Comparison of ENCODE assay signal across 36 cellular contexts in the genomic region with DNA sequence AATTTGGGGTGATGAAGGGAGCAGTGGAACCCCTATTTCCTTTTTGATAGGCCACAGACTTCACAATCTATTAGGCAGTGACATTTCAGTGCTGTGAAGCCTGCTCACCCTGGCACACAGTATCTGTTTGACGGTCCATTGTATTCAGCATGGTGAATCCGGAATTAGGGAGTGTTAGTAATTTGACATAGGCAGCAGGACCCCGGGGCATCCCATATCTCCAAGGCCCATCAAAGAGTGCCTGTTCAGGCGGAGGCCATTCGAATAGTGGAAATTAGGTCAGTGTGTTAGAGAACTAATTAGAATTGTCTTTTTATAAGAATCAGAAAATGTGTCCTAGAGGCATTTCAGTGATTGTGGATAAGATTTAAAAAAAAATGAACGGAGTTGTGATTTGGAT.
"Had no signal": no experiment of that assay in that cellular context is flagged by ENCODE, and none has a peak within 500 bp of the region (broad histone marks: within the 10 kb centered on the region; RNA-seq: fewer than 3 reads in every experiment).

No MANE protein-coding gene starts in this region.

- H3K27ac ChIP-seq: adrenal gland, body of pancreas, cardiac muscle cell, coronary artery, dorsolateral prefrontal cortex, epithelial cell of prostate, esophagus squamous epithelium had no signal

- H3K36me3 ChIP-seq: adrenal gland, cardiac muscle cell, esophagus squamous epithelium had no signal

- ATAC-seq: activated CD4-positive, alpha-beta T cell treated with anti-CD3 and anti-CD28 coated beads for 36 hours; activated CD8-positive, alpha-beta memory T cell treated with anti-CD3 and anti-CD28 coated beads, Interleukin-2, amount 10 ng/mL, durations not matched to agents 7 days and 5 days; activated CD8-positive, alpha-beta T cell treated with anti-CD3 and anti-CD28 coated beads, Interleukin-2, amount 10 ng/mL, durations not matched to agents 7 days and 5 days; activated naive CD8-positive, alpha-beta T cell treated with anti-CD3 and anti-CD28 coated beads, Interleukin-2, amount 50 U/mL, for 24 hours; body of pancreas; T-cell had no signal

- H3K9me3 ChIP-seq: adrenal gland, body of pancreas, esophagus squamous epithelium had no signal

- H3K4me1 Mint-ChIP-seq: activated CD4-positive, alpha-beta T cell treated with anti-CD3 and anti-CD28 coated beads for 36 hours; activated CD4-positive, alpha-beta T cell treated with anti-CD3 and anti-CD28 coated beads, Interleukin-2, amount 10 ng/mL, durations not matched to agents 24 days and 14 days; activated CD8-positive, alpha-beta memory T cell treated with anti-CD3 and anti-CD28 coated beads, Interleukin-2, amount 10 ng/mL, durations not matched to agents 7 days and 5 days; activated naive CD4-positive, alpha-beta T cell treated with anti-CD3 and anti-CD28 coated beads, Interleukin-2, amount 50 U/mL, for 24 hours; activated naive CD8-positive, alpha-beta T cell treated with anti-CD3 and anti-CD28 coated beads for 36 hours; activated naive CD8-positive, alpha-beta T cell treated with anti-CD3 and anti-CD28 coated beads, Interleukin-2, amount 50 U/mL, for 24 hours; T-cell had no signal

- H3K4me1 ChIP-seq: adrenal gland, body of pancreas, esophagus squamous epithelium had no signal

- H3K27me3 Mint-ChIP-seq: activated CD4-positive, alpha-beta memory T cell treated with anti-CD3 and anti-CD28 coated beads for 36 hours; activated CD4-positive, alpha-beta T cell treated with anti-CD3 and anti-CD28 coated beads for 36 hours; activated CD4-positive, alpha-beta T cell treated with anti-CD3 and anti-CD28 coated beads, Interleukin-2, amount 10 ng/mL, durations not matched to agents 24 days and 14 days; activated CD8-positive, alpha-beta memory T cell treated with anti-CD3 and anti-CD28 coated beads, Interleukin-2, amount 10 ng/mL, durations not matched to agents 7 days and 5 days; activated naive CD4-positive, alpha-beta T cell treated with anti-CD3 and anti-CD28 coated beads, Interleukin-2, amount 50 U/mL, for 24 hours; activated naive CD8-positive, alpha-beta T cell treated with anti-CD3 and anti-CD28 coated beads for 36 hours; activated naive CD8-positive, alpha-beta T cell treated with anti-CD3 and anti-CD28 coated beads, Interleukin-2, amount 50 U/mL, for 24 hours; dendritic cell treated with granulocyte-macrophage colony-stimulating factor and Interleukin-4, amounts not matched to agents 40 ng/mL and 50 ng/mL, for 4 days; T-cell had no signal

- H3K4me3 Mint-ChIP-seq: activated CD4-positive, alpha-beta memory T cell treated with anti-CD3 and anti-CD28 coated beads for 36 hours; activated CD4-positive, alpha-beta T cell treated with anti-CD3 and anti-CD28 coated beads for 36 hours; activated CD4-positive, alpha-beta T cell treated with anti-CD3 and anti-CD28 coated beads, Interleukin-2, amount 10 ng/mL, durations not matched to agents 24 days and 14 days; activated CD8-positive, alpha-beta memory T cell treated with anti-CD3 and anti-CD28 coated beads, Interleukin-2, amount 10 ng/mL, durations not matched to agents 7 days and 5 days; activated CD8-positive, alpha-beta T cell treated with anti-CD3 and anti-CD28 coated beads, Interleukin-2, amount 10 ng/mL, durations not matched to agents 7 days and 5 days; activated naive CD4-positive, alpha-beta T cell treated with anti-CD3 and anti-CD28 coated beads for 36 hours; activated naive CD4-positive, alpha-beta T cell treated with anti-CD3 and anti-CD28 coated beads, Interleukin-2, amount 50 U/mL, for 24 hours; activated naive CD8-positive, alpha-beta T cell treated with anti-CD3 and anti-CD28 coated beads for 36 hours; activated naive CD8-positive, alpha-beta T cell treated with anti-CD3 and anti-CD28 coated beads, Interleukin-2, amount 50 U/mL, for 24 hours; activated T-helper 1 cell treated with anti-CD3 and anti-CD28 coated beads, Interleukin-12 subunit alpha, Interleukin-12 subunit beta, Interleukin-2, Interleukin-4 antibody, amounts not matched to agents 30 ng/mL and 10 ng/mL and 1 ng/mL, durations not matched to agents 14 hours and 24 hours and 36 hours; dendritic cell treated with granulocyte-macrophage colony-stimulating factor and Interleukin-4, amounts not matched to agents 40 ng/mL and 50 ng/mL, for 4 days; T-cell; T-helper 1 cell treated with Interleukin-12 subunit alpha and Interleukin-12 subunit beta and Interleukin-4 antibody, amounts not matched to agents 30 μg/mL and 1 μg/mL, for 36 hours; T-helper 2 cell treated with Interferon-gamma antibody and Interleukin-4, amounts not matched to agents 5 μg/mL and 100 μg/mL, for 36 hours had no signal

- H3K4me3 ChIP-seq: adrenal gland, body of pancreas, cardiac muscle cell, coronary artery, dorsolateral prefrontal cortex, esophagus squamous epithelium had no signal

- DNase-seq: activated CD4-positive, alpha-beta memory T cell treated with anti-CD3 and anti-CD28 coated beads for 36 hours; activated CD4-positive, alpha-beta T cell treated with anti-CD3 and anti-CD28 coated beads for 36 hours; activated CD4-positive, alpha-beta T cell treated with anti-CD3 and anti-CD28 coated beads, Interleukin-2, amount 10 ng/mL, durations not matched to agents 24 days and 14 days; activated CD4-positive, CD25-positive, alpha-beta regulatory T cell; activated CD4-positive, CD25-positive, alpha-beta regulatory T cell treated with anti-CD3 and anti-CD28 coated beads, Interleukin-2, amount 50 U/mL, for 72 hours; activated CD8-positive, alpha-beta memory T cell treated with anti-CD3 and anti-CD28 coated beads, Interleukin-2, amount 10 ng/mL, durations not matched to agents 7 days and 5 days; activated CD8-positive, alpha-beta memory T cell treated with anti-CD3 and anti-CD28 coated beads, Interleukin-2, amount 50 U/mL, for 4 hours; activated CD8-positive, alpha-beta T cell treated with anti-CD3 and anti-CD28 coated beads, Interleukin-2, amount 10 ng/mL, durations not matched to agents 7 days and 5 days; activated effector memory CD4-positive, alpha-beta T cell treated with anti-CD3 and anti-CD28 coated beads, Interleukin-2, amount 50 U/mL, for 16 hours; activated naive CD4-positive, alpha-beta T cell treated with anti-CD3 and anti-CD28 coated beads for 36 hours; activated naive CD8-positive, alpha-beta T cell treated with anti-CD3 and anti-CD28 coated beads for 36 hours; activated naive CD8-positive, alpha-beta T cell treated with anti-CD3 and anti-CD28 coated beads, Interleukin-2, amount 50 U/mL, for 24 hours; activated T-cell treated with anti-CD3 and anti-CD28 coated beads, Interleukin-2, amount 50 U/mL, for 1 hour; activated T-cell treated with anti-CD3 and anti-CD28 coated beads, Interleukin-2, amount 50 U/mL, for 48 hours; adrenal gland; amygdala; aorta; body of pancreas; central memory CD4-positive, alpha-beta T cell; cerebellar nuclear complex; dorsolateral prefrontal cortex; effector memory CD4-positive, alpha-beta T cell; esophagus squamous epithelium; head of caudate nucleus; SW 1271; T-cell; T1000 had no signal

- H3K27me3 ChIP-seq: adrenal gland, body of pancreas, cardiac muscle cell, esophagus squamous epithelium had no signal

- H3K27ac Mint-ChIP-seq: activated CD4-positive, alpha-beta memory T cell treated with anti-CD3 and anti-CD28 coated beads for 36 hours; activated CD4-positive, alpha-beta T cell treated with anti-CD3 and anti-CD28 coated beads for 36 hours; activated CD4-positive, alpha-beta T cell treated with anti-CD3 and anti-CD28 coated beads, Interleukin-2, amount 10 ng/mL, durations not matched to agents 24 days and 14 days; activated CD8-positive, alpha-beta memory T cell treated with anti-CD3 and anti-CD28 coated beads, Interleukin-2, amount 10 ng/mL, durations not matched to agents 7 days and 5 days; activated CD8-positive, alpha-beta T cell treated with anti-CD3 and anti-CD28 coated beads, Interleukin-2, amount 10 ng/mL, durations not matched to agents 7 days and 5 days; activated naive CD4-positive, alpha-beta T cell treated with anti-CD3 and anti-CD28 coated beads for 36 hours; activated naive CD4-positive, alpha-beta T cell treated with anti-CD3 and anti-CD28 coated beads, Interleukin-2, amount 50 U/mL, for 24 hours; activated naive CD8-positive, alpha-beta T cell treated with anti-CD3 and anti-CD28 coated beads for 36 hours; activated naive CD8-positive, alpha-beta T cell treated with anti-CD3 and anti-CD28 coated beads, Interleukin-2, amount 50 U/mL, for 24 hours; activated T-helper 1 cell treated with anti-CD3 and anti-CD28 coated beads, Interleukin-12 subunit alpha, Interleukin-12 subunit beta, Interleukin-2, Interleukin-4 antibody, amounts not matched to agents 30 ng/mL and 10 ng/mL and 1 ng/mL, durations not matched to agents 14 hours and 24 hours and 36 hours; activated T-helper 2 cell treated with anti-CD3 and anti-CD28 coated beads, Interferon-gamma antibody, Interleukin-2, Interleukin-4, amounts not matched to agents 10 μg/mL and 5 μg/mL and 100 μg/mL, durations not matched to agents 14 hours and 24 hours and 36 hours; dendritic cell treated with granulocyte-macrophage colony-stimulating factor and Interleukin-4, amounts not matched to agents 40 ng/mL and 50 ng/mL, for 4 days; T-cell; T-helper 1 cell treated with Interleukin-12 subunit alpha and Interleukin-12 subunit beta and Interleukin-4 antibody, amounts not matched to agents 30 μg/mL and 1 μg/mL, for 36 hours; T-helper 2 cell treated with Interferon-gamma antibody and Interleukin-4, amounts not matched to agents 5 μg/mL and 100 μg/mL, for 36 hours had no signal

- H3K36me3 Mint-ChIP-seq: activated CD4-positive, alpha-beta memory T cell treated with anti-CD3 and anti-CD28 coated beads for 36 hours; activated CD8-positive, alpha-beta memory T cell treated with anti-CD3 and anti-CD28 coated beads, Interleukin-2, amount 10 ng/mL, durations not matched to agents 7 days and 5 days; activated naive CD4-positive, alpha-beta T cell treated with anti-CD3 and anti-CD28 coated beads, Interleukin-2, amount 50 U/mL, for 24 hours; activated naive CD8-positive, alpha-beta T cell treated with anti-CD3 and anti-CD28 coated beads for 36 hours; T-cell had no signal
